13 cellular contexts compared by ENCODE assay signal in genomic region chr17:1019451-1019850, GRCh38. TPM values are rescaled to one million over a fixed set of nuclear protein-coding genes. Genes with fewer than 3 reads are reported as not detected.
DNase-seq lines count a peak whose midpoint lies in the region; ATAC-seq and TF ChIP-seq lines count a peak whose summit lies in the region.
"Had no signal": no experiment of that assay in that cellular context is flagged by ENCODE, and none has a peak within 500 bp of the region (broad histone marks: within the 10 kb centered on the region; RNA-seq: fewer than 3 reads in every experiment).

No MANE protein-coding gene starts in this region.

- WGBS in gastroesophageal sphincter (ENCODE audit: low coverage in 1 of 2), 2 donors = 60% methylated on average over 4 of the region's 10 CpGs; no CpG with 5 or more reads in 1 of the 2 donors

- H3K9me3 ChIP-seq in gastroesophageal sphincter = no peaks in the 10 kb centered on the region
- H3K9me3 ChIP-seq in mucosa of rectum (ENCODE audit: control insufficient read depth in 2 of 2, low read length in 2 of 2) = no peaks in the 10 kb centered on the region
- H3K9me3 ChIP-seq: prostate gland had no signal

- H3K4me3 ChIP-seq in gastroesophageal sphincter (no peak overlapping the region), mucosa of rectum (ENCODE audit: low read length in 2 of 2) (no peak overlapping the region)
- H3K4me3 ChIP-seq: prostate gland had no signal

- H3K36me3 ChIP-seq in gastroesophageal sphincter (peaks cover 0 to 10% of the 10 kb centered on the region in 2 donors), mucosa of rectum (ENCODE audit: control insufficient read depth in 2 of 2, insufficient read depth in 2 of 2, low read length in 2 of 2) (peaks cover 14 to 22% of the 10 kb centered on the region in 2 donors)
- H3K36me3 ChIP-seq: prostate gland had no signal

- TF ChIP-seq POLR2A in gastroesophageal sphincter (IDR thresholded peaks at IDR 0.05) = no peak

- no peaks in the 10 kb centered on the region for H3K4me1 Mint-ChIP-seq in activated CD4-positive, alpha-beta T cell treated with anti-CD3 and anti-CD28 coated beads for 36 hours
- H3K4me1 Mint-ChIP-seq in activated CD4-positive, alpha-beta T cell treated with anti-CD3 and anti-CD28 coated beads, Interleukin-2, amount 10 ng/mL, durations not matched to agents 24 days and 14 days = no peaks in the 10 kb centered on the region

- H3K27ac ChIP-seq in gastroesophageal sphincter (peak overlapping the region; percentile 61 to 84 (median 82)), mucosa of rectum (ENCODE audit: low read depth in 2 of 2, low read length in 2 of 2) (peak overlapping the region; percentile 68 to 75), temporal lobe (ENCODE audit: low read depth, low read length) (peak overlapping the region; percentile 87)
- H3K27ac ChIP-seq: 22Rv1, prostate gland had no signal

- H3K27me3 Mint-ChIP-seq in activated CD4-positive, alpha-beta T cell treated with anti-CD3 and anti-CD28 coated beads for 36 hours = no peaks in the 10 kb centered on the region
- H3K27me3 Mint-ChIP-seq in activated CD4-positive, alpha-beta T cell treated with anti-CD3 and anti-CD28 coated beads, Interleukin-2, amount 10 ng/mL, durations not matched to agents 24 days and 14 days = no peaks in the 10 kb centered on the region

- no peak overlapping the region for H3K9ac ChIP-seq in mucosa of rectum (ENCODE audit: low read depth in 1 of 2, low read length in 2 of 2)

- no peak for TF ChIP-seq EP300 in gastroesophageal sphincter (IDR thresholded peaks at IDR 0.05)

- TF ChIP-seq CTCF in gastroesophageal sphincter (IDR thresholded peaks at IDR 0.05) = no peak

- H3K4me3 Mint-ChIP-seq in activated CD4-positive, alpha-beta T cell treated with anti-CD3 and anti-CD28 coated beads for 36 hours = no peak overlapping the region
- H3K4me3 Mint-ChIP-seq in activated CD4-positive, alpha-beta T cell treated with anti-CD3 and anti-CD28 coated beads, Interleukin-2, amount 10 ng/mL, durations not matched to agents 24 days and 14 days = no peak overlapping the region

- DNase-seq in activated CD4-positive, alpha-beta T cell treated with anti-CD3 and anti-CD28 coated beads for 36 hours = no peak
- DNase-seq in activated CD4-positive, alpha-beta T cell treated with anti-CD3 and anti-CD28 coated beads, Interleukin-2, amount 50 U/mL, for 48 hours = no peak
- no peak for DNase-seq in activated CD4-positive, alpha-beta T cell treated with anti-CD3 and anti-CD28 coated beads, Interleukin-2, amount 10 ng/mL, durations not matched to agents 24 days and 14 days
- DNase-seq: activated CD8-positive, alpha-beta memory T cell treated with anti-CD3 and anti-CD28 coated beads, Interleukin-2, amount 50 U/mL, for 48 hours; NCI-H2029 treated with DMSO at 0.1 percent for 48 hours; NCI-H774 had no signal

- ATAC-seq in activated CD4-positive, alpha-beta T cell treated with anti-CD3 and anti-CD28 coated beads for 36 hours = no peak
- peak; percentile 50 for ATAC-seq in gastroesophageal sphincter
- ATAC-seq in HG03521 (IDR thresholded peaks at IDR 0.05; ENCODE audit: unreplicated experiment) = no peak
- ATAC-seq in HG03095 (IDR thresholded peaks at IDR 0.05; ENCODE audit: unreplicated experiment) = no peak

- POLR2A ChIA-PET in activated CD4-positive, alpha-beta T cell treated with anti-CD3 and anti-CD28 coated beads for 36 hours (lab: Charles Lee) = no interaction called here

- CTCF ChIA-PET in activated CD4-positive, alpha-beta T cell treated with anti-CD3 and anti-CD28 coated beads for 36 hours (lab: Charles Lee) = interaction anchor here (1.4 kb wide), 1 partner anchor 39 kb away, joined by 4 read pairs; no protein-coding TSS in a partner anchor

- H3K9me3 Mint-ChIP-seq in activated CD4-positive, alpha-beta T cell treated with anti-CD3 and anti-CD28 coated beads for 36 hours (ENCODE audit: low read depth) = no peaks in the 10 kb centered on the region
- no peaks in the 10 kb centered on the region for H3K9me3 Mint-ChIP-seq in activated CD4-positive, alpha-beta T cell treated with anti-CD3 and anti-CD28 coated beads, Interleukin-2, amount 10 ng/mL, durations not matched to agents 24 days and 14 days

- intact Hi-C loops in activated CD4-positive, alpha-beta T cell treated with anti-CD3 and anti-CD28 coated beads for 36 hours (cut with DNase I, micrococcal nuclease) = no loop called here
- intact Hi-C loops in activated CD4-positive, alpha-beta T cell treated with anti-CD3 and anti-CD28 coated beads, Interleukin-2, amount 10 ng/mL, durations not matched to agents 24 days and 14 days (cut with micrococcal nuclease) = no loop called here

- H3K36me3 Mint-ChIP-seq in activated CD4-positive, alpha-beta T cell treated with anti-CD3 and anti-CD28 coated beads for 36 hours (ENCODE audit: low read depth) = peaks cover 2% of the 10 kb centered on the region
- H3K36me3 Mint-ChIP-seq in activated CD4-positive, alpha-beta T cell treated with anti-CD3 and anti-CD28 coated beads, Interleukin-2, amount 10 ng/mL, durations not matched to agents 24 days and 14 days (ENCODE audit: low read depth) = peaks cover 3% of the 10 kb centered on the region

- peaks cover 0 to 65% (median 22%) of the 10 kb centered on the region in 3 donors for H3K4me1 ChIP-seq in gastroesophageal sphincter
- peaks cover 3 to 8% of the 10 kb centered on the region in 2 donors for H3K4me1 ChIP-seq in mucosa of rectum (ENCODE audit: control insufficient read depth in 2 of 2, insufficient read depth in 2 of 2, low read length in 2 of 2)
- H3K4me1 ChIP-seq: prostate gland had no signal

- H3K27me3 ChIP-seq in gastroesophageal sphincter (no peaks in the 10 kb centered on the region), mucosa of rectum (ENCODE audit: control insufficient read depth in 2 of 2, insufficient read depth in 2 of 2, low read length in 2 of 2) (no peaks in the 10 kb centered on the region)

- H3K27ac Mint-ChIP-seq in activated CD4-positive, alpha-beta T cell treated with anti-CD3 and anti-CD28 coated beads for 36 hours = peak overlapping the region; percentile 1
- H3K27ac Mint-ChIP-seq in activated CD4-positive, alpha-beta T cell treated with anti-CD3 and anti-CD28 coated beads, Interleukin-2, amount 10 ng/mL, durations not matched to agents 24 days and 14 days = no peak overlapping the region

RNA-seq across cellular contexts. Expression of gene TIMM22, which starts 22.5 kb away (rescaled TPM):
- total RNA-seq in activated CD4-positive, alpha-beta T cell treated with anti-CD3 and anti-CD28 coated beads for 36 hours = 1 to 10 TPM; 9.4 to 9.8 TPM
- total RNA-seq in gastroesophageal sphincter (10 to 100 TPM; 13.7 to 20.9 (median 16.0) TPM), temporal lobe (9.1 TPM)
- 14.7 and 15.7 TPM in 2 replicates for total RNA-seq in activated CD4-positive, alpha-beta T cell treated with anti-CD3 and anti-CD28 coated beads, Interleukin-2, amount 10 ng/mL, durations not matched to agents 24 days and 14 days

RNA-seq across cellular contexts. Expression of gene NXN, which starts 39.9 kb away (rescaled TPM):
- total RNA-seq in activated CD4-positive, alpha-beta T cell treated with anti-CD3 and anti-CD28 coated beads for 36 hours = 1 to 10 TPM in 1 of 2 experiments, under 1 TPM in 1; 0.93 to 1.4 TPM
- total RNA-seq in gastroesophageal sphincter (100 to 1,000 TPM in 1 of 4 donors, 10 to 100 TPM in 3; 39.6 to 103 (median 59.1) TPM), temporal lobe (15.0 TPM)
- total RNA-seq in activated CD4-positive, alpha-beta T cell treated with anti-CD3 and anti-CD28 coated beads, Interleukin-2, amount 10 ng/mL, durations not matched to agents 24 days and 14 days = 0.14 and 0.28 TPM in 2 replicates
